12 cellular contexts compared by ENCODE assay signal in genomic region chr7:99693427-99694200, GRCh38. TPM values are rescaled to one million over a fixed set of nuclear protein-coding genes. Genes with fewer than 3 reads are reported as not detected.
DNase-seq lines count a peak whose midpoint lies in the region.
"Had no signal": no experiment of that assay in that cellular context is flagged by ENCODE, and none has a peak within 500 bp of the region (broad histone marks: within the 10 kb centered on the region; RNA-seq: fewer than 3 reads in every experiment).

No MANE protein-coding gene starts in this region.

- no peak overlapping the region for H3K27ac ChIP-seq in GM23248
- H3K27ac ChIP-seq: BLaER1 treated with 17β-estradiol and CSF1 and Interleukin-3, amounts not matched to agents 10 nM and 100 nM had no signal

- H3K4me3 Mint-ChIP-seq in T-helper 2 cell treated with Interferon-gamma antibody and Interleukin-4, amounts not matched to agents 5 μg/mL and 100 μg/mL, for 36 hours: no peak overlapping the region
- H3K4me3 Mint-ChIP-seq: dendritic cell treated with granulocyte-macrophage colony-stimulating factor and Interleukin-4, amounts not matched to agents 40 ng/mL and 50 ng/mL, for 4 days had no signal

- H3K9me3 Mint-ChIP-seq in T-helper 2 cell treated with Interferon-gamma antibody and Interleukin-4, amounts not matched to agents 5 μg/mL and 100 μg/mL, for 36 hours: peaks cover 5% of the 10 kb centered on the region

- 41 to 52% methylated on average over 9 of the region's 9 CpGs for WGBS in GM23248 (ENCODE audit: low coverage in 1 of 2, low lambda C conversion rate in 2 of 2, missing lambda C conversion rate in 2 of 2), 2 experiments

- no peaks in the 10 kb centered on the region for H3K9me3 ChIP-seq in GM23248 (ENCODE audit: low read depth)

- no peak overlapping the region for H2AFZ ChIP-seq in GM23248

- no peaks in the 10 kb centered on the region for H3K4me1 Mint-ChIP-seq in T-helper 2 cell treated with Interferon-gamma antibody and Interleukin-4, amounts not matched to agents 5 μg/mL and 100 μg/mL, for 36 hours (ENCODE audit: low read depth)

- peaks cover 4% of the 10 kb centered on the region for H3K27me3 ChIP-seq in GM23248 (replicated peaks; ENCODE audit: insufficient read depth)
- H3K27me3 ChIP-seq: BLaER1 treated with 17β-estradiol and CSF1 and Interleukin-3, amounts not matched to agents 10 nM and 100 nM had no signal

- no peak overlapping the region for H3K4me2 ChIP-seq in GM23248 (ENCODE audit: unreplicated experiment)
- H3K4me2 ChIP-seq: BLaER1 treated with 17β-estradiol and CSF1 and Interleukin-3, amounts not matched to agents 10 nM and 100 nM had no signal

- H3F3A ChIP-seq in GM23248 (ENCODE audit: insufficient read depth): no peaks in the 10 kb centered on the region

- in situ Hi-C loops in GM23248 (cut with MboI): no loop called here

- H3K9me2 ChIP-seq in GM23248 (ENCODE audit: insufficient read depth): no peaks in the 10 kb centered on the region

- no peaks in the 10 kb centered on the region for H3K27me3 Mint-ChIP-seq in T-helper 2 cell treated with Interferon-gamma antibody and Interleukin-4, amounts not matched to agents 5 μg/mL and 100 μg/mL, for 36 hours (ENCODE audit: low read depth)

- no peak overlapping the region for H3K9ac ChIP-seq in GM23248
- H3K9ac ChIP-seq: BLaER1 treated with 17β-estradiol and CSF1 and Interleukin-3, amounts not matched to agents 10 nM and 100 nM had no signal

- DNase-seq in stimulated activated CD4-positive, alpha-beta T cell treated with anti-CD3 and anti-CD28 coated beads, Interleukin-15, amount 100 ng/mL, for 24 hours: peak; percentile 6
- DNase-seq in stimulated activated CD4-positive, alpha-beta T cell treated with anti-CD3 and anti-CD28 coated beads, Interleukin-4, amount 100 ng/mL, for 24 hours: no peak
- DNase-seq in SHP77 treated with DMSO at 0.1 percent for 48 hours (lab: John Stamatoyannopoulos, UW) (peak; percentile 53), left kidney (ENCODE audit: low read depth, low spot score) (peak; percentile 73), GM23248 (no peak), mesenteric fat pad (ENCODE audit: low spot score) (no peak), globus pallidus (ENCODE audit: low spot score) (no peak)
- DNase-seq in T-helper 2 cell treated with Interferon-gamma antibody and Interleukin-4, amounts not matched to agents 5 μg/mL and 100 μg/mL, for 36 hours (ENCODE audit: low spot score): no peak

- no peak overlapping the region for H3K4me3 ChIP-seq in GM23248
- H3K4me3 ChIP-seq: BLaER1 treated with 17β-estradiol and CSF1 and Interleukin-3, amounts not matched to agents 10 nM and 100 nM; lung had no signal

- H3K36me3 Mint-ChIP-seq in T-helper 2 cell treated with Interferon-gamma antibody and Interleukin-4, amounts not matched to agents 5 μg/mL and 100 μg/mL, for 36 hours (ENCODE audit: low read depth): no peaks in the 10 kb centered on the region

- H3K79me2 ChIP-seq in GM23248 (ENCODE audit: insufficient read depth): no peaks in the 10 kb centered on the region

- H3K4me1 ChIP-seq in GM23248 (ENCODE audit: insufficient read depth): no peaks in the 10 kb centered on the region

- no peaks in the 10 kb centered on the region for H3K36me3 ChIP-seq in GM23248 (ENCODE audit: low read depth)
- H3K36me3 ChIP-seq: BLaER1 treated with 17β-estradiol and CSF1 and Interleukin-3, amounts not matched to agents 10 nM and 100 nM had no signal

- H4K20me1 ChIP-seq in GM23248 (ENCODE audit: insufficient read depth): no peaks in the 10 kb centered on the region
- H4K20me1 ChIP-seq: BLaER1 treated with 17β-estradiol and CSF1 and Interleukin-3, amounts not matched to agents 10 nM and 100 nM had no signal

- H3K27ac Mint-ChIP-seq in T-helper 2 cell treated with Interferon-gamma antibody and Interleukin-4, amounts not matched to agents 5 μg/mL and 100 μg/mL, for 36 hours: no peak overlapping the region
- H3K27ac Mint-ChIP-seq: dendritic cell treated with granulocyte-macrophage colony-stimulating factor and Interleukin-4, amounts not matched to agents 40 ng/mL and 50 ng/mL, for 4 days had no signal

RNA-seq across cellular contexts. Expression of gene CYP3A5, which starts 13.8 kb away (rescaled TPM):
- total RNA-seq in GM23248 (2014; rRNA removed; shearing (Covaris generic)): not detected in 2 replicates
- 0.26 and 0.33 TPM in 2 replicates for polyA plus RNA-seq in GM23248 (2016; fragmentation: Nextera tagmentation; extraction: Ambion mirVana)
- 96.8 TPM for total RNA-seq in mesenteric fat pad

RNA-seq across cellular contexts. Expression of gene CYP3A7, which starts 41.4 kb away (rescaled TPM):
- not detected in 2 replicates for total RNA-seq in GM23248 (2014; rRNA removed; shearing (Covaris generic))
- polyA plus RNA-seq in GM23248 (2016; fragmentation: Nextera tagmentation; extraction: Ambion mirVana): not detected in 2 replicates
- not detected for total RNA-seq in mesenteric fat pad
- total RNA-seq: NCI-H460 had no signal

Comparison
In these comparisons a context has a peak if more than half of its experiments do, and no peak if none do; other contexts are left out.
1. DNase-seq: peak in stimulated activated CD4-positive, alpha-beta T cell treated with anti-CD3 and anti-CD28 coated beads, Interleukin-15, amount 100 ng/mL, for 24 hours (single experiment), SHP77 treated with DMSO at 0.1 percent for 48 hours (single experiment) and left kidney (single experiment); none in stimulated activated CD4-positive, alpha-beta T cell treated with anti-CD3 and anti-CD28 coated beads, Interleukin-4, amount 100 ng/mL, for 24 hours (single experiment), GM23248 (single experiment), T-helper 2 cell treated with Interferon-gamma antibody and Interleukin-4, amounts not matched to agents 5 μg/mL and 100 μg/mL, for 36 hours (single experiment), mesenteric fat pad (single experiment) and globus pallidus (single experiment).
2. RNA of gene CYP3A5, which starts 13.8 kb away (total RNA-seq): 96.8 TPM in mesenteric fat pad (single experiment); not detected in GM23248; every median in the first group is over 10 times any median in the second.